11 cellular contexts compared by ENCODE assay signal in the genomic region with DNA sequence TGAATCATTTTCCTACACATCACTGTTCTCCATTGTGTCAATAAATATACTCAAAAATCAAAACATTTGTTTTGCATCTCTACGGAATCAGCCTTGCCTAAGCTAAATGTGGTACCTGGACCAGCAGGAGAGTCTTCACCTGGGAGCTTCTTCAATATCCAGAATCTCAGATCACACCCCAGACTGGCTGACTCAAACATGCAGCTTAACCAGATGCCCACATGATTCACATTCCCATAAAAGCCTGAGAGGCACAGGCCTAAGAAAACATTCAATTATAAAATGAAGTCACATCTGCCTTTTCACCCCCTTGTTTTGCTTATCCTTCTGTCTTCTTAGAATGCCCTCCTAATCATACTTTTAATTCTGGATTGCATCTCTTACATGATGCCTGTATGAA.
"Had no signal": no experiment of that assay in that cellular context is flagged by ENCODE, and none has a peak within 500 bp of the region (broad histone marks: within the 10 kb centered on the region; RNA-seq: fewer than 3 reads in every experiment).

No MANE protein-coding gene starts in this region.

- H3K27ac ChIP-seq: breast epithelium, left lung, parathyroid adenoma, thoracic aorta had no signal

- H3K4me3 ChIP-seq: breast epithelium, left lung, thoracic aorta had no signal

- ATAC-seq: activated CD4-positive, CD25-positive, alpha-beta regulatory T cell treated with anti-CD3 and anti-CD28 coated beads, Interleukin-2, amount 50 U/mL, for 24 hours; left lung; naive thymus-derived CD8-positive, alpha-beta T cell; stimulated activated effector memory CD8-positive, alpha-beta T cell treated with anti-CD3 and anti-CD28 coated beads, Interleukin-12 subunit alpha, Interleukin-12 subunit beta, amount 100 ng/mL, for 72 hours had no signal

- H3K9me3 ChIP-seq: breast epithelium, thoracic aorta had no signal

- H3K36me3 ChIP-seq: breast epithelium, left lung, thoracic aorta had no signal

- DNase-seq: activated CD4-positive, alpha-beta T cell treated with anti-CD3 and anti-CD28 coated beads, Interleukin-2, amount 50 U/mL, for 1 hour; activated CD8-positive, alpha-beta memory T cell treated with anti-CD3 and anti-CD28 coated beads for 24 hours; activated naive CD8-positive, alpha-beta T cell treated with anti-CD3 and anti-CD28 coated beads, Interleukin-2, amount 10 ng/mL, durations not matched to agents 7 days and 5 days; anterior cingulate cortex; left lung; naive thymus-derived CD8-positive, alpha-beta T cell had no signal

- H3K4me1 ChIP-seq: breast epithelium, left lung, parathyroid adenoma had no signal

- H3K27me3 ChIP-seq: breast epithelium, left lung had no signal
